9 cellular contexts compared by ENCODE assay signal in the genomic region with DNA sequence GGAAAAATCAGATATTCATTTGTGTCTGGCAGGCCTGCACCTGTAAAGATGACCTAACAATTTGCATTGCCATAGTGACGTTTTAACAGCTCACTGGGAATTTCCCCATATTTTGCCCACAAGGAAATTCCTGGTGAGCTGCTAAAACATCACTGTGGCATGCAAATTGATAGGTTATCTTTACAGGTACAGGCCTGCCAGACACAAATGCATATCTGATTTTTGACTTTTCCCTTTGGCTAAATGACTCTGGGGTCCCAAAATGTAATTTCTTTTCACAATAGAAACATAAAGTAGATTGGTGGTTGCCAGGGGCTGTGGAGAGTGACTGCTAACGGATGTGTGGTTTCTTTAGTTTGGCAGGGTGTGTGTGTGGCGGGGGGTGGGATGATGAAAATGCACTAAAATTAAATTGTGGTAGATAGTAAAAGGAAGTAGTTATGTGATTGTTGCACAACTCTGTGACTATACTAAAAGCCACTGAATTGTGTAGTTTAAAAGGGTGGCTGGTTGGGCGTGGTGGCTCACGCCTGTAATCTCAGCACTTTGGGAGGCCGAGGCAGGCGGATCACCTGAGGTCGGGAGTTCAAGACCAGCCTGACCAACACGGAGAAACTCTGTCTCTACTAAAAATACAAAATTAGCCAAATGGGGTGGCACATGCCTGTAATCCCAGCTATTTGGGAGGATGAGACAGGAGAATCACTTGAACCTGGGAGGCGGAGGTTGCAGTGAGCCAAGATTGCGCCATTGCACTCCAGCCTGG. TPM values are rescaled to one million over a fixed set of nuclear protein-coding genes. Genes with fewer than 3 reads are reported as not detected.
DNase-seq lines count a peak whose midpoint lies in the region; ATAC-seq lines count a peak whose summit lies in the region.
"Had no signal": no experiment of that assay in that cellular context is flagged by ENCODE, and none has a peak within 500 bp of the region (broad histone marks: within the 10 kb centered on the region; RNA-seq: fewer than 3 reads in every experiment).

No MANE protein-coding gene starts in this region.

- H3K4me3 ChIP-seq in H7 (ENCODE audit: insufficient read depth, low read depth, low read length): no peak overlapping the region
- H3K4me3 ChIP-seq: SK-N-MC had no signal

- DNase-seq in NCI-H69 (lab: John Stamatoyannopoulos, UW) (peak; percentile 80), kidney glomerular epithelial cell (lab: John Stamatoyannopoulos, UW) (peak; percentile 48), ureter (ENCODE audit: low spot score) (peak; percentile 63), H7 (no peak), NCI-H1436 (lab: John Stamatoyannopoulos, UW) (no peak)
- DNase-seq in activated CD8-positive, alpha-beta memory T cell treated with anti-CD3 and anti-CD28 coated beads, Interleukin-2, amount 50 U/mL, for 4 hours: peak; percentile 47

- ATAC-seq in GM18502 (IDR thresholded peaks at IDR 0.05; ENCODE audit: poor library complexity, unreplicated experiment) (peak; percentile 78), HG02763 (IDR thresholded peaks at IDR 0.05; ENCODE audit: unreplicated experiment) (peak; percentile 74)

- no peaks in the 10 kb centered on the region for H3K27me3 ChIP-seq in H7 (ENCODE audit: control insufficient read depth, insufficient read depth, low read length)

- no peaks in the 10 kb centered on the region for H3K36me3 ChIP-seq in H7 (replicated peaks; ENCODE audit: control insufficient read depth, insufficient read depth, low read length)

RNA-seq across cellular contexts. Expression of gene FEZ1, which starts 18.5 kb away (rescaled TPM):
- total RNA-seq in ureter: 33.7 TPM
- 93.8 and 98.9 TPM in 2 replicates for total RNA-seq in H7 (2014; rRNA removed; shearing (Covaris generic))

RNA-seq across cellular contexts. Expression of gene EI24, which starts 54.8 kb away (rescaled TPM):
- total RNA-seq in ureter: 108 TPM
- 87.9 and 113 TPM in 2 replicates for total RNA-seq in H7 (2014; rRNA removed; shearing (Covaris generic))

Comparison
In these comparisons a context has a peak if more than half of its experiments do, and no peak if none do; other contexts are left out.
1. DNase-seq: peak in NCI-H69 (single experiment), activated CD8-positive, alpha-beta memory T cell treated with anti-CD3 and anti-CD28 coated beads, Interleukin-2, amount 50 U/mL, for 4 hours (single experiment), kidney glomerular epithelial cell (single experiment) and ureter (single experiment); none in H7 (single experiment) and NCI-H1436 (single experiment).